Comparison of ENCODE assay signal across 8 cellular contexts in the genomic region with DNA sequence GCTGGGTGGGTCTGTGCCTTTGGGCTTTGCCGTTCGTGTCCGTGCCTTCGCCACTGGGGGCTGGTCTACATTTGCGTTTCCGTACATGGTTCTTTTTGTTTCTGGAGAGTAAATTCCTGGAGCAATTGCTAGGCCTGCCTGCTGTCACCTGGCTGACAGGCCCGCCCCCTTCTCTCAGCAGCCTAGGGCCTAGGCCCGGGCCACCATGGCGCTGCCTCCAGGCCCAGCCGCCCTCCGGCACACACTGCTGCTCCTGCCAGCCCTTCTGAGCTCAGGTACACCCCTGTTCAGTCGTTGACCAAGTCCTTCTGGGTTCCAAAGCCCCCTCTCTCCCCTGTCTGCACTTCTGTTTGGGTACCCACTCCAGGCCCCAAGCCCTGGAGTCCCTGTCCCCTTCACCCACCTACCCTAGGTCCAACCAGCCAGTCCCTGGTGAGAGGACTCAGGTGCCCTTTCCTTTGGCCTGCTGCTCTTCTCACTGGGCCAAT.
DNase-seq lines count a peak whose midpoint lies in the region; ATAC-seq and TF ChIP-seq lines count a peak whose summit lies in the region.

No MANE protein-coding gene starts in this region.

- H2AFZ ChIP-seq in ACC112 (ENCODE audit: low read length, unreplicated experiment) = peak overlapping the region; percentile 36

- no peak for TF ChIP-seq CTCF in coronary artery (IDR thresholded peaks at IDR 0.05)

- DNase-seq in coronary artery (ENCODE audit: low spot score) = peak; percentile 66
- DNase-seq in NCI-H146 treated with DMSO at 0.1 percent for 48 hours (lab: John Stamatoyannopoulos, UW; ENCODE audit: unreplicated experiment) = no peak
- no peak for DNase-seq in DMS79 treated with DMSO at 0.1 percent for 48 hours (lab: John Stamatoyannopoulos, UW)
- DNase-seq in NK-92 treated with Interleukin-12 subunit alpha and Interleukin-12 subunit beta, amount 100 ng/mL, for 24 hours (lab: John Stamatoyannopoulos, UW) = no peak

- H3K4me3 ChIP-seq in ACC112 (ENCODE audit: low read depth, low read length) (peak overlapping the region; percentile 80), HUES6 (ENCODE audit: low read depth, low read length) (peak overlapping the region; percentile 78), coronary artery (peak overlapping the region; percentile 87), muscle layer of duodenum (ENCODE audit: low read depth in 1 of 2, low read length in 2 of 2) (peak overlapping the region; percentile 78 to 93)

- H3K36me3 ChIP-seq in ACC112 (ENCODE audit: insufficient read depth, low read length) (no peaks in the 10 kb centered on the region), HUES6 (ENCODE audit: control insufficient read depth, insufficient read depth, low read length) (peaks cover 10% of the 10 kb centered on the region; the same call in 1 of the 2 replicates), muscle layer of duodenum (ENCODE audit: control insufficient read depth in 1 of 2, insufficient read depth in 2 of 2, low read length in 2 of 2) (peaks cover 0 to 20% of the 10 kb centered on the region in 2 donors)

- H3K9me3 ChIP-seq in HUES6 (ENCODE audit: control insufficient read depth, insufficient read depth, low read depth, low read length) (no peaks in the 10 kb centered on the region), muscle layer of duodenum (ENCODE audit: control insufficient read depth in 1 of 2, low read length in 2 of 2) (no peaks in the 10 kb centered on the region)

- no peaks in the 10 kb centered on the region for H3K79me2 ChIP-seq in ACC112 (ENCODE audit: control insufficient read depth, insufficient read depth, low read length, unreplicated experiment)

- H3K27me3 ChIP-seq in ACC112 (ENCODE audit: insufficient read depth, low read length) = no peaks in the 10 kb centered on the region
- no peaks in the 10 kb centered on the region; the same call in 1 of the 2 replicates for H3K27me3 ChIP-seq in HUES6 (ENCODE audit: control insufficient read depth, insufficient read depth, low read length)
- no peaks in the 10 kb centered on the region for H3K27me3 ChIP-seq in muscle layer of duodenum (ENCODE audit: low read depth, low read length)

- peaks cover 4% of the 10 kb centered on the region for H3K4me1 ChIP-seq in ACC112 (ENCODE audit: control insufficient read depth, insufficient read depth, low read length, unreplicated experiment)
- peaks cover 16% of the 10 kb centered on the region; the same call in 1 of the 2 replicates for H3K4me1 ChIP-seq in HUES6 (ENCODE audit: control insufficient read depth, insufficient read depth, low read length)
- peaks cover 0 to 21% of the 10 kb centered on the region in 2 donors for H3K4me1 ChIP-seq in muscle layer of duodenum (ENCODE audit: control insufficient read depth in 1 of 2, insufficient read depth in 2 of 2, low read length in 2 of 2)

- H3K27ac ChIP-seq in ACC112 (ENCODE audit: low read depth, low read length) (no peak overlapping the region), HUES6 (ENCODE audit: low read depth, low read length) (no peak overlapping the region), coronary artery (peak overlapping the region in 1 of 2 donors; percentile 85), muscle layer of duodenum (ENCODE audit: low read length) (peak overlapping the region; percentile 10)

- ATAC-seq in HG03378 (IDR thresholded peaks at IDR 0.05; ENCODE audit: unreplicated experiment) = no peak

- H3K9ac ChIP-seq in HUES6 (ENCODE audit: low read length) = peak overlapping the region; percentile 60
